ENCODE assay signal across 16 cellular contexts in genomic region chr15:73340502-73341192, GRCh38. TPM values are rescaled to one million over a fixed set of nuclear protein-coding genes. Genes with fewer than 3 reads are reported as not detected.
DNase-seq lines count a peak whose midpoint lies in the region; ATAC-seq and TF ChIP-seq lines count a peak whose summit lies in the region.
"Had no signal": no experiment of that assay in that cellular context is flagged by ENCODE, and none has a peak within 500 bp of the region (broad histone marks: within the 10 kb centered on the region; RNA-seq: fewer than 3 reads in every experiment).

No MANE protein-coding gene starts in this region.

- peak overlapping the region; percentile 40 for H3K27ac ChIP-seq in cardiac muscle cell
- H3K27ac ChIP-seq in heart right ventricle, result no peak overlapping the region
- no peak overlapping the region for H3K27ac ChIP-seq in upper lobe of left lung
- H3K27ac ChIP-seq: C4-2B, HL-60 had no signal

- WGBS in heart right ventricle, 2 donors, result 81 to 83% methylated on average over 9 of the region's 9 CpGs
- 71 to 78% methylated on average over 9 of the region's 9 CpGs for WGBS in upper lobe of left lung, 2 donors

- H3K4me3 ChIP-seq in cardiac muscle cell, result no peak overlapping the region
- H3K4me3 ChIP-seq in heart right ventricle, result no peak overlapping the region
- H3K4me3 ChIP-seq in upper lobe of left lung, result no peak overlapping the region

- DNase-seq in cardiac muscle cell (ENCODE audit: low read depth in 1 of 2, low spot score in 1 of 2) (no peak), heart right ventricle (no peak), MV-4-11 (lab: John Stamatoyannopoulos, UW) (peak; percentile 32), endothelial cell (ENCODE audit: low spot score) (no peak), upper lobe of left lung (no peak), NCI-H2227 treated with DMSO at 0.1 percent for 48 hours (lab: John Stamatoyannopoulos, UW) (no peak), C1 segment of cervical spinal cord (lab: John Stamatoyannopoulos, UW) (no peak)
- DNase-seq: ACHN; BE2C; Caco-2; CD4-positive, alpha-beta T cell; HCEC 1CT; HFFc6 had no signal

- peaks cover 17% of the 10 kb centered on the region for H3K4me1 Mint-ChIP-seq in endothelial cell (ENCODE audit: unreplicated experiment)

- peaks cover 7% of the 10 kb centered on the region for H3K27me3 Mint-ChIP-seq in endothelial cell (ENCODE audit: unreplicated experiment)

- TF ChIP-seq CTCF in cardiac muscle cell (IDR thresholded peaks at IDR 0.05; ENCODE audit: low read depth, low read length) (no peak), heart right ventricle (IDR thresholded peaks at IDR 0.05) (no peak), endothelial cell (IDR thresholded peaks at IDR 0.05; ENCODE audit: unreplicated experiment) (no peak), upper lobe of left lung (IDR thresholded peaks at IDR 0.05) (no peak)

- H3K4me3 Mint-ChIP-seq in endothelial cell (ENCODE audit: unreplicated experiment), result no peak overlapping the region
- H3K4me3 Mint-ChIP-seq: CD4-positive, alpha-beta T cell; HFFc6 had no signal

- ATAC-seq in heart right ventricle (no peak), upper lobe of left lung (ENCODE audit: low FRiP score in 2 of 2) (no peak)

- H3K27me3 ChIP-seq in cardiac muscle cell (no peaks in the 10 kb centered on the region), heart right ventricle (no peaks in the 10 kb centered on the region), upper lobe of left lung (no peaks in the 10 kb centered on the region)
- H3K27me3 ChIP-seq: BE2C had no signal

- intact Hi-C loops in heart right ventricle (cut with DNase I), result no loop called here

- H3K27ac Mint-ChIP-seq in endothelial cell (ENCODE audit: unreplicated experiment), result peak overlapping the region; percentile 49
- H3K27ac Mint-ChIP-seq: CD4-positive, alpha-beta T cell; HFFc6 had no signal

- H3K4me1 ChIP-seq in cardiac muscle cell (ENCODE audit: low read depth), result peaks cover 28% of the 10 kb centered on the region
- peaks cover 0 to 23% (median 11%) of the 10 kb centered on the region in 9 donors for H3K4me1 ChIP-seq in heart right ventricle
- H3K4me1 ChIP-seq in upper lobe of left lung, result peaks cover 0 to 6% (median 2%) of the 10 kb centered on the region in 4 donors
- H3K4me1 ChIP-seq: BE2C, Caco-2 had no signal

- H3K9me3 ChIP-seq in cardiac muscle cell (ENCODE audit: low read depth) (no peaks in the 10 kb centered on the region), heart right ventricle (peaks cover 0 to 7% (median 0%) of the 10 kb centered on the region in 11 donors), upper lobe of left lung (peaks cover 0 to 9% (median 1%) of the 10 kb centered on the region in 4 donors)
- H3K9me3 ChIP-seq: BE2C, Caco-2 had no signal

- H3K9me3 Mint-ChIP-seq in endothelial cell (ENCODE audit: unreplicated experiment), result no peaks in the 10 kb centered on the region

- no peaks in the 10 kb centered on the region for H3K36me3 Mint-ChIP-seq in endothelial cell (ENCODE audit: low read depth, unreplicated experiment)

- H3K36me3 ChIP-seq in cardiac muscle cell, result peaks cover 63% of the 10 kb centered on the region
- no peaks in the 10 kb centered on the region for H3K36me3 ChIP-seq in heart right ventricle
- H3K36me3 ChIP-seq in upper lobe of left lung, result no peaks in the 10 kb centered on the region
- H3K36me3 ChIP-seq: BE2C had no signal

- TF ChIP-seq POLR2A in upper lobe of left lung (IDR thresholded peaks at IDR 0.05), result no peak

- no peak for TF ChIP-seq EP300 in upper lobe of left lung (IDR thresholded peaks at IDR 0.05)

RNA-seq across cellular contexts. Expression of gene HCN4, which starts 28.1 kb away (rescaled TPM):
- total RNA-seq in cardiac muscle cell, result 93.1 and 159 TPM in 2 replicates
- polyA plus RNA-seq in cardiac muscle cell, result 59.2 and 102 TPM in 2 replicates
- 10 to 100 TPM in 4 of 10 donors, 1 to 10 TPM in 6; 4.1 to 24.9 (median 7.9) TPM for total RNA-seq in heart right ventricle
- polyA plus RNA-seq in heart right ventricle, result 1 to 10 TPM; 2.2 to 4.4 TPM
- 0.54 TPM for total RNA-seq in endothelial cell (ENCODE audit: unreplicated experiment)
- under 1 TPM; under 0.01 to 0.69 (median 0.19) TPM for total RNA-seq in upper lobe of left lung
- total RNA-seq: CD4-positive, alpha-beta T cell; HFFc6; HT1080 had no signal
